In the genomic region with DNA sequence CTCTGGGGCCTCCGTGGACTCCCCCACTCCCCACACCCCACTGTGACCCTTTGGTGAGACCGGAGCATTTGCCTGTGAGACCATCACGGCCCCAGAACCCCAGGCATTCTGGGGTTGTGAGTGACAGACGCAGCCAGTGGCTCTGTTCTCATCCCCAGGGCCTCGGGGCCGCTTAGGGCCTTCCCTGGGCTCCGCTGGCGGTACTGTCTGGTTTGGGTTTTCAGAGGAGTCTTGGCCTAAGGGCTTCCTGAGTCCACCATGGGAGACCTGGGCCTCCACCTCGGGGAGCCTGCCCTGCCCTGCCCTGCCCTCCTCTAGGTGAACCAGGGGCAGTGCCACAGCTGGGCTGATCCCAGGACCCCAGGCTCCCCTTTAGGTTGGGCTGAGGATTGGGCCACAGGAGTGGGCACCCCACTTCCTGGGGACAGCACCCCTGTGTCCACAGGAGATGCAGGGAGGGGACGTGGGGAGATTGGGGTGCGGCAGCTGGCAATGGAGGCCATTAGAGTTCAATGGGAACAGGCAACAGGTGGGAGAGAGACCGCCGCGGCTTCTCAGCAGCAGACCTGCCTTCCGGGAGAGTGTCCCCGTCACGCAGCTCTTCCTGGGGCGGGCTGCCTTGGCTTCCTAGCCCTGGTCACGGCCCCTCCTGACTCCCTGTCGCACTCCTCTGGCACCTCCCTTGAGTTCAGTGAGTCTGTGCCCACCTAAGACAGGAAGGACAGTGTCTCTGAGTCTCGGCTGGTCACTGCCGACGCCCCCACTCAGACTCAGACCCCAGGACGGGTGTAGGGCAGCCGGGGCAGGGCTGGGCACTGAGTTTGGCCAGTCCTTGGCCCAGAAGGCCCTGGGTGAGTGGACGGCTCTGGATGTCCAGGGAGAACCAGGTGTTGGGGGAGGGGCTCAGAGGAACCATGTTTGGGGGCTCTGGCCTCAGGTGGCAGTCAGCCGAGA, we compare ENCODE assay signal across 19 cellular contexts.
A peak's percentile ranks its signal among the peaks of the same experiment; 100 is the strongest.
DNase-seq lines count a peak whose midpoint lies in the region; ATAC-seq and TF ChIP-seq lines count a peak whose summit lies in the region.
"Had no signal": no experiment of that assay in that cellular context is flagged by ENCODE, and none has a peak within 500 bp of the region (broad histone marks: within the 10 kb centered on the region; RNA-seq: fewer than 3 reads in every experiment).

No MANE protein-coding gene starts in this region.

- no peaks in the 10 kb centered on the region for H3K9me3 Mint-ChIP-seq in naive B cell
- H3K9me3 Mint-ChIP-seq: T-helper 1 cell treated with Interleukin-12 subunit alpha and Interleukin-12 subunit beta and Interleukin-4 antibody, amounts not matched to agents 30 μg/mL and 1 μg/mL, for 36 hours had no signal

- H3K27me3 Mint-ChIP-seq in naive B cell = no peaks in the 10 kb centered on the region
- H3K27me3 Mint-ChIP-seq: activated CD8-positive, alpha-beta memory T cell treated with anti-CD3 and anti-CD28 coated beads, Interleukin-2, amount 10 ng/mL, durations not matched to agents 7 days and 5 days had no signal

- POLR2A ChIA-PET in A673 (lab: Charles Lee; ENCODE audit: low non-redundant PET) = no interaction called here

- H3K36me3 ChIP-seq in A673 (ENCODE audit: insufficient read depth, low read length, poor library complexity, severe bottlenecking) = peaks cover 17% of the 10 kb centered on the region
- peaks cover 37% of the 10 kb centered on the region for H3K36me3 ChIP-seq in GM06990 (ENCODE audit: control insufficient read depth, insufficient read depth, low read length)
- H3K36me3 ChIP-seq in SU-DHL-6 (ENCODE audit: low read length) = no peaks in the 10 kb centered on the region

- peaks cover 48 to 63% (median 61%) of the 10 kb centered on the region in 3 donors for H3K4me1 Mint-ChIP-seq in naive B cell

- intact Hi-C loops in A673 (cut with micrococcal nuclease; ENCODE audit: unreplicated experiment) = no loop called here

- H3K27me3 ChIP-seq in A673 (replicated peaks; ENCODE audit: insufficient read depth, low read depth, low read length, poor library complexity) (no peaks in the 10 kb centered on the region), GM06990 (replicated peaks; ENCODE audit: control insufficient read depth, insufficient read depth, low read length) (no peaks in the 10 kb centered on the region), SU-DHL-6 (ENCODE audit: low read length) (no peaks in the 10 kb centered on the region)
- H3K27me3 ChIP-seq: dorsolateral prefrontal cortex, esophagus muscularis mucosa had no signal

- no peaks in the 10 kb centered on the region for H3K9me2 ChIP-seq in SU-DHL-6 (replicated peaks; ENCODE audit: insufficient read depth, low read length)

- H2AFZ ChIP-seq in SU-DHL-6 (ENCODE audit: low read depth, low read length, severe bottlenecking) = no peak overlapping the region

- peak overlapping the region; percentile 84 to 98 (median 96) for H3K4me3 Mint-ChIP-seq in naive B cell
- H3K4me3 Mint-ChIP-seq: activated CD8-positive, alpha-beta memory T cell treated with anti-CD3 and anti-CD28 coated beads, Interleukin-2, amount 10 ng/mL, durations not matched to agents 7 days and 5 days; T-helper 1 cell treated with Interleukin-12 subunit alpha and Interleukin-12 subunit beta and Interleukin-4 antibody, amounts not matched to agents 30 μg/mL and 1 μg/mL, for 36 hours had no signal

- H3K4me2 ChIP-seq in SU-DHL-6 (ENCODE audit: low read depth, low read length, poor library complexity, severe bottlenecking) = peak overlapping the region; percentile 70
- H3K4me2 ChIP-seq: KMS-11 had no signal

- H3K4me3 ChIP-seq in A673 (ENCODE audit: low read depth, low read length, poor library complexity, severe bottlenecking) (no peak overlapping the region), GM06990 (replicated peaks; ENCODE audit: low read depth, low read length) (peak overlapping the region; percentile 73; the same call in 1 of the 2 replicates), SU-DHL-6 (ENCODE audit: insufficient read depth, low read length, poor library complexity, severe bottlenecking) (no peak overlapping the region)
- H3K4me3 ChIP-seq: dorsolateral prefrontal cortex, esophagus muscularis mucosa, lower lobe of right lung had no signal

- peak overlapping the region; percentile 60; the same call in 1 of the 2 replicates for H3K9ac ChIP-seq in SU-DHL-6 (ENCODE audit: low read length)
- H3K9ac ChIP-seq: KMS-11 had no signal

- peak overlapping the region; percentile 23 for H3K27ac ChIP-seq in A673 (ENCODE audit: low read depth, low read length, poor library complexity, severe bottlenecking)
- H3K27ac ChIP-seq in SU-DHL-6 (ENCODE audit: low read depth, low read length) = peak overlapping the region; percentile 94; the same call in 1 of the 2 replicates
- H3K27ac ChIP-seq: esophagus muscularis mucosa, KMS-11, lower lobe of right lung had no signal

- H3K36me3 Mint-ChIP-seq in naive B cell = peaks cover 0 to 11% of the 10 kb centered on the region in 2 donors

- CTCF ChIA-PET in A673 (lab: Charles Lee) = no interaction called here

- H3K9me3 ChIP-seq in A673 (ENCODE audit: low read depth, low read length, poor library complexity, severe bottlenecking) (no peaks in the 10 kb centered on the region), SU-DHL-6 (ENCODE audit: insufficient read depth, low read length) (no peaks in the 10 kb centered on the region)
- H3K9me3 ChIP-seq: esophagus muscularis mucosa, lower lobe of right lung had no signal

- DNase-seq in A673 (ENCODE audit: low spot score) (no peak), GM06990 (ENCODE audit: extremely low read depth, insufficient read length) (no peak), naive B cell (no peak), GM13977 (ENCODE audit: low spot score) (no peak), NCI-H146 treated with DMSO at 0.1 percent for 48 hours (lab: John Stamatoyannopoulos, UW; ENCODE audit: unreplicated experiment) (no peak)
- DNase-seq: activated CD4-positive, CD25-positive, alpha-beta regulatory T cell; activated CD8-positive, alpha-beta memory T cell treated with anti-CD3 and anti-CD28 coated beads, Interleukin-2, amount 10 ng/mL, durations not matched to agents 7 days and 5 days; activated naive CD4-positive, alpha-beta T cell treated with Interleukin-2 at 50 U/mL for 16 hours; GF-D8; lower lobe of right lung; NCI-H226; NK-92 treated with Interleukin-12 subunit alpha and Interleukin-12 subunit beta, amount 100 ng/mL, for 24 hours had no signal

- H3F3A ChIP-seq in SU-DHL-6 (ENCODE audit: insufficient read depth) = peaks cover 15% of the 10 kb centered on the region

- peak overlapping the region; percentile 88 to 100 (median 100) for H3K27ac Mint-ChIP-seq in naive B cell
- H3K27ac Mint-ChIP-seq: activated CD8-positive, alpha-beta memory T cell treated with anti-CD3 and anti-CD28 coated beads, Interleukin-2, amount 10 ng/mL, durations not matched to agents 7 days and 5 days; T-helper 1 cell treated with Interleukin-12 subunit alpha and Interleukin-12 subunit beta and Interleukin-4 antibody, amounts not matched to agents 30 μg/mL and 1 μg/mL, for 36 hours had no signal

- no peak for ATAC-seq in naive B cell (ENCODE audit: low read depth in 2 of 2)
- no peak for ATAC-seq in HG03439 (IDR thresholded peaks at IDR 0.05; ENCODE audit: unreplicated experiment)
- no peak for ATAC-seq in GM21825 (IDR thresholded peaks at IDR 0.05; ENCODE audit: unreplicated experiment)
- ATAC-seq: activated CD8-positive, alpha-beta memory T cell treated with anti-CD3 and anti-CD28 coated beads, Interleukin-2, amount 10 ng/mL, durations not matched to agents 7 days and 5 days; lower lobe of right lung had no signal

- no peaks in the 10 kb centered on the region for H4K20me1 ChIP-seq in SU-DHL-6 (ENCODE audit: low read depth, low read length)

- no TSS peak for BruUV-seq in A673 (replicated peaks; lab: Mats Ljungman, UMichigan)

- TF ChIP-seq CTCF in A673 (conservative IDR thresholded peaks at IDR 0.05; ENCODE audit: low read depth, low read length) = no peak
- TF ChIP-seq CTCF in GM06990 (IDR thresholded peaks at IDR 0.05; ENCODE audit: insufficient read depth, low read length, poor library complexity, severe bottlenecking) = no peak
- no peak for TF ChIP-seq CTCF in SU-DHL-6 (IDR thresholded peaks at IDR 0.05; ENCODE audit: insufficient read depth, low read length, poor library complexity, severe bottlenecking)
- TF ChIP-seq CTCF in GM13977 (IDR thresholded peaks at IDR 0.05; ENCODE audit: extremely low read depth, insufficient read depth, missing control alignments) = no peak

- no peaks in the 10 kb centered on the region for H3K79me2 ChIP-seq in SU-DHL-6 (ENCODE audit: insufficient read depth, low read length)

- in situ Hi-C loops in GM13977 (cut with MboI; ENCODE audit: low pct_unique_long_range_greater_than_20kb, low sequenced_read_pairs, unreplicated experiment) = no loop called here

- peaks cover 22% of the 10 kb centered on the region for H3K4me1 ChIP-seq in A673 (ENCODE audit: insufficient read depth, low read length, poor library complexity, severe bottlenecking)
